1 cellular context compared by ENCODE assay signal in genomic region chr7:83640731-83641533, GRCh38.
TF ChIP-seq lines count a peak whose summit lies in the region.

No MANE protein-coding gene starts in this region.

TF ChIP-seq in GM23338, 12 proteins besides CTCF, POLR2A, EP300 and RAD21 (continued from another document):
- TF ChIP-seq, protein P1, sequence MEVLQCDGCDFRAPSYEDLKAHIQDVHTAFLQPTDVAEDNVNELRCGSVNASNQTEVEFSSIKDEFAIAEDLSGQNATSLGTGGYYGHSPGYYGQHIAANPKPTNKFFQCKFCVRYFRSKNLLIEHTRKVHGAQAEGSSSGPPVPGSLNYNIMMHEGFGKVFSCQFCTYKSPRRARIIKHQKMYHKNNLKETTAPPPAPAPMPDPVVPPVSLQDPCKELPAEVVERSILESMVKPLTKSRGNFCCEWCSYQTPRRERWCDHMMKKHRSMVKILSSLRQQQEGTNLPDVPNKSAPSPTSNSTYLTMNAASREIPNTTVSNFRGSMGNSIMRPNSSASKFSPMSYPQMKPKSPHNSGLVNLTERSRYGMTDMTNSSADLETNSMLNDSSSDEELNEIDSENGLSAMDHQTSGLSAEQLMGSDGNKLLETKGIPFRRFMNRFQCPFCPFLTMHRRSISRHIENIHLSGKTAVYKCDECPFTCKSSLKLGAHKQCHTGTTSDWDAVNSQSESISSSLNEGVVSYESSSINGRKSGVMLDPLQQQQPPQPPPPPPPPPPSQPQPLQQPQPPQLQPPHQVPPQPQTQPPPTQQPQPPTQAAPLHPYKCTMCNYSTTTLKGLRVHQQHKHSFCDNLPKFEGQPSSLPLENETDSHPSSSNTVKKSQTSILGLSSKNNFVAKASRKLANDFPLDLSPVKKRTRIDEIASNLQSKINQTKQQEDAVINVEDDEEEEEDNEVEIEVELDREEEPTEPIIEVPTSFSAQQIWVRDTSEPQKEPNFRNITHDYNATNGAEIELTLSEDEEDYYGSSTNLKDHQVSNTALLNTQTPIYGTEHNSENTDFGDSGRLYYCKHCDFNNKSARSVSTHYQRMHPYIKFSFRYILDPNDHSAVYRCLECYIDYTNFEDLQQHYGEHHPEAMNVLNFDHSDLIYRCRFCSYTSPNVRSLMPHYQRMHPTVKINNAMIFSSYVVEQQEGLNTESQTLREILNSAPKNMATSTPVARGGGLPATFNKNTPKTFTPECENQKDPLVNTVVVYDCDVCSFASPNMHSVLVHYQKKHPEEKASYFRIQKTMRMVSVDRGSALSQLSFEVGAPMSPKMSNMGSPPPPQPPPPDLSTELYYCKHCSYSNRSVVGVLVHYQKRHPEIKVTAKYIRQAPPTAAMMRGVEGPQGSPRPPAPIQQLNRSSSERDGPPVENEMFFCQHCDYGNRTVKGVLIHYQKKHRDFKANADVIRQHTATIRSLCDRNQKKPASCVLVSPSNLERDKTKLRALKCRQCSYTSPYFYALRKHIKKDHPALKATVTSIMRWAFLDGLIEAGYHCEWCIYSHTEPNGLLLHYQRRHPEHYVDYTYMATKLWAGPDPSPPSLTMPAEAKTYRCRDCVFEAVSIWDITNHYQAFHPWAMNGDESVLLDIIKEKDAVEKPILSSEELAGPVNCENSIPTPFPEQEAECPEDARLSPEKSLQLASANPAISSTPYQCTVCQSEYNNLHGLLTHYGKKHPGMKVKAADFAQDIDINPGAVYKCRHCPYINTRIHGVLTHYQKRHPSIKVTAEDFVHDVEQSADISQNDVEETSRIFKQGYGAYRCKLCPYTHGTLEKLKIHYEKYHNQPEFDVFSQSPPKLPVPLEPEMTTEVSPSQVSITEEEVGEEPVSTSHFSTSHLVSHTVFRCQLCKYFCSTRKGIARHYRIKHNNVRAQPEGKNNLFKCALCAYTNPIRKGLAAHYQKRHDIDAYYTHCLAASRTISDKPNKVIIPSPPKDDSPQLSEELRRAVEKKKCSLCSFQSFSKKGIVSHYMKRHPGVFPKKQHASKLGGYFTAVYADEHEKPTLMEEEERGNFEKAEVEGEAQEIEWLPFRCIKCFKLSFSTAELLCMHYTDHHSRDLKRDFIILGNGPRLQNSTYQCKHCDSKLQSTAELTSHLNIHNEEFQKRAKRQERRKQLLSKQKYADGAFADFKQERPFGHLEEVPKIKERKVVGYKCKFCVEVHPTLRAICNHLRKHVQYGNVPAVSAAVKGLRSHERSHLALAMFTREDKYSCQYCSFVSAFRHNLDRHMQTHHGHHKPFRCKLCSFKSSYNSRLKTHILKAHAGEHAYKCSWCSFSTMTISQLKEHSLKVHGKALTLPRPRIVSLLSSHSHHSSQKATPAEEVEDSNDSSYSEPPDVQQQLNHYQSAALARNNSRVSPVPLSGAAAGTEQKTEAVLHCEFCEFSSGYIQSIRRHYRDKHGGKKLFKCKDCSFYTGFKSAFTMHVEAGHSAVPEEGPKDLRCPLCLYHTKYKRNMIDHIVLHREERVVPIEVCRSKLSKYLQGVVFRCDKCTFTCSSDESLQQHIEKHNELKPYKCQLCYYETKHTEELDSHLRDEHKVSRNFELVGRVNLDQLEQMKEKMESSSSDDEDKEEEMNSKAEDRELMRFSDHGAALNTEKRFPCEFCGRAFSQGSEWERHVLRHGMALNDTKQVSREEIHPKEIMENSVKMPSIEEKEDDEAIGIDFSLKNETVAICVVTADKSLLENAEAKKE (CRISPR knock-in tag; IDR thresholded peaks at IDR 0.05) = no peak
- no peak for TF ChIP-seq POLR2AphosphoS5 (IDR thresholded peaks at IDR 0.05; ENCODE audit: low read depth)
